In the genomic region with DNA sequence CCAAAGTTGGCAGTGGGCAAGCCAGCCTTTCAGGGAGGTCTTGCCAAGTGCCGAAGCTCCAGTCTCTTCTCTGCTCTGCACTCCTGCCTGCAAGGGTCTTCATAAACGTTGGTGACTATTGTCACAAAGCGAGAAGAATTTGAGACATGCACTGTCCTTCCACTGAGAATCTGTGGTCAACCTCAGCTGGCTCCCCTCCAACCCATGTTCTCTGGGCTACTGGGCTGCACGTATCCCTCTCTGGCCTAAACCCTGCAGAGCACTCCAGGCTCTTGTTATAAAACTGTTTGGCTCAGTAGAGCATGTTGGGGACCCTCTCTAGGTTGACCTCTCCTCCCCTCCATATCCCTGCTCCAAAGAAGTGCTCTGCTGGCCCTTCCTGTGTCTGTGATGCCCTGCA, we compare ENCODE assay signal across 27 cellular contexts.
"Had no signal": no experiment of that assay in that cellular context is flagged by ENCODE, and none has a peak within 500 bp of the region (broad histone marks: within the 10 kb centered on the region; RNA-seq: fewer than 3 reads in every experiment).

No MANE protein-coding gene starts in this region.

- H3K36me3 ChIP-seq: esophagus muscularis mucosa, gastroesophageal sphincter, heart right ventricle, ovary, sigmoid colon, spleen, tibial nerve, vagina had no signal

- H3K27ac Mint-ChIP-seq: natural killer cell; stimulated activated memory B cell treated with anti-CD40 and anti-IgM and Interleukin-4, amounts not matched to agents 10 μg/mL and 1 μg/mL and 100 μg/mL, for 72 hours had no signal

- H3K4me3 Mint-ChIP-seq: natural killer cell; stimulated activated memory B cell treated with anti-CD40 and anti-IgM and Interleukin-4, amounts not matched to agents 10 μg/mL and 1 μg/mL and 100 μg/mL, for 72 hours had no signal

- H3K4me3 ChIP-seq: coronary artery, esophagus muscularis mucosa, gastroesophageal sphincter, heart right ventricle, ovary, psoas muscle, sigmoid colon, skin epidermis, spleen, testis, tibial nerve, vagina had no signal

- H3K27ac ChIP-seq: coronary artery, esophagus muscularis mucosa, foreskin keratinocyte, gastroesophageal sphincter, heart right ventricle, ovary, psoas muscle, sigmoid colon, skin epidermis, spleen, testis, tibial nerve, vagina had no signal

- DNase-seq: dermis blood vessel endothelial cell; effector memory CD4-positive, alpha-beta T cell; foreskin keratinocyte; glutamatergic neuron; heart right ventricle; hippocampal formation; mesenchymal stem cell; midbrain; natural killer cell; occipital lobe; ovary; posterior cingulate gyrus; psoas muscle; right cardiac atrium; sigmoid colon; spleen; stimulated activated CD4-positive, alpha-beta T cell treated with anti-CD3 and anti-CD28 coated beads, Interleukin-4, amount 100 ng/mL, for 4 hours; stimulated activated naive CD8-positive, alpha-beta T cell treated with anti-CD3 and anti-CD28 coated beads, Interleukin-15, Interleukin-2, amounts not matched to agents 100 U/mL and 50 U/mL, for 24 hours; testis had no signal

- H3K9me3 ChIP-seq: esophagus muscularis mucosa, gastroesophageal sphincter, heart right ventricle, ovary, psoas muscle, sigmoid colon, spleen, testis, tibial nerve, vagina had no signal

- H3K36me3 Mint-ChIP-seq: stimulated activated memory B cell treated with anti-CD40 and anti-IgM and Interleukin-4, amounts not matched to agents 10 μg/mL and 1 μg/mL and 100 μg/mL, for 72 hours had no signal

- H3K27me3 ChIP-seq: foreskin keratinocyte, ovary, testis, vagina had no signal

- ATAC-seq: foreskin keratinocyte; gastroesophageal sphincter; left lobe of liver; natural killer cell; psoas muscle; stimulated activated memory B cell treated with anti-CD40 and anti-IgM and Interleukin-4, amounts not matched to agents 10 μg/mL and 1 μg/mL and 100 μg/mL, for 72 hours; stimulated activated naive CD8-positive, alpha-beta T cell treated with anti-CD3 and anti-CD28 coated beads, Interleukin-15, Interleukin-2, amounts not matched to agents 100 U/mL and 50 U/mL, for 24 hours had no signal

- H3K9me3 Mint-ChIP-seq: natural killer cell; stimulated activated memory B cell treated with anti-CD40 and anti-IgM and Interleukin-4, amounts not matched to agents 10 μg/mL and 1 μg/mL and 100 μg/mL, for 72 hours had no signal
